In genomic region chr1:154884868-154885706, GRCh38 we compare ENCODE assay signal across 1 cellular context.
TF ChIP-seq lines count a peak whose summit lies in the region.

No MANE protein-coding gene starts in this region.

TF ChIP-seq in HepG2, 621 proteins besides CTCF, POLR2A, EP300 and RAD21:
- TF ChIP-seq FOXO4 (CRISPR knock-in tag; conservative IDR thresholded peaks at IDR 0.05) (0 out of 2 replicates have a peak, but pooled peaks have one; percentile 21), ZSCAN29 (CRISPR knock-in tag; conservative IDR thresholded peaks at IDR 0.05) (no peak), ZNF577 (CRISPR knock-in tag; IDR thresholded peaks at IDR 0.05; ENCODE audit: borderline replicate concordance, low read depth) (no peak), NR2F6 (IDR thresholded peaks at IDR 0.05) (no peak), NR2F6 (CRISPR knock-in tag; IDR thresholded peaks at IDR 0.05) (peak; percentile 59; the same call in 1 of the 2 replicates), ZNF501 (CRISPR knock-in tag; IDR thresholded peaks at IDR 0.05) (no peak), ZNF772 (CRISPR knock-in tag; IDR thresholded peaks at IDR 0.05) (no peak), FOXJ3 (CRISPR knock-in tag; IDR thresholded peaks at IDR 0.05; ENCODE audit: borderline replicate concordance) (peak; percentile 45; the same call in 1 of the 2 replicates), DPF2 (CRISPR knock-in tag; IDR thresholded peaks at IDR 0.05; ENCODE audit: borderline replicate concordance, low read depth) (no peak), ZNF557 (CRISPR knock-in tag; IDR thresholded peaks at IDR 0.05) (no peak), LCORL (IDR thresholded peaks at IDR 0.05) (no peak), LCORL (CRISPR knock-in tag; IDR thresholded peaks at IDR 0.05) (peak; percentile 22; the same call in 1 of the 2 replicates), FOXP1 (IDR thresholded peaks at IDR 0.05) (no peak), FOXP1 (CRISPR knock-in tag; IDR thresholded peaks at IDR 0.05) (peak; percentile 68; the same call in 1 of the 2 replicates), ARID5B (CRISPR knock-in tag; IDR thresholded peaks at IDR 0.05) (peak; percentile 33; the same call in 1 of the 2 replicates), PAXIP1 (CRISPR knock-in tag; conservative IDR thresholded peaks at IDR 0.05) (peak; percentile 73), ZNF629 (CRISPR knock-in tag; conservative IDR thresholded peaks at IDR 0.05) (no peak), FOXA3 (CRISPR knock-in tag; IDR thresholded peaks at IDR 0.05) (peak; percentile 23; the same call in 1 of the 2 replicates), MIER3 (CRISPR knock-in tag; IDR thresholded peaks at IDR 0.05; ENCODE audit: borderline replicate concordance) (0 out of 2 replicates have a peak, but pooled peaks have one; percentile 7), HNF4A (CRISPR knock-in tag; IDR thresholded peaks at IDR 0.05) (peak; percentile 35), SOX13 (IDR thresholded peaks at IDR 0.05) (no peak), SOX13 (CRISPR knock-in tag; conservative IDR thresholded peaks at IDR 0.05 in 1 of 2, IDR thresholded peaks at IDR 0.05 in 1 of 2) (peak in 1 of 2 experiments; percentile 31; a peak in 1 of 4 replicates), MED1 (CRISPR knock-in tag; IDR thresholded peaks at IDR 0.05) (peak; percentile 18; the same call in 1 of the 2 replicates), HCFC1 (IDR thresholded peaks at IDR 0.05; ENCODE audit: low read depth, low read length) (no peak), HIC2 (CRISPR knock-in tag; IDR thresholded peaks at IDR 0.05; ENCODE audit: low read depth) (no peak), RARA (CRISPR knock-in tag; IDR thresholded peaks at IDR 0.05) (0 out of 2 replicates have a peak, but pooled peaks have one; percentile 36), SMARCE1 (IDR thresholded peaks at IDR 0.05; ENCODE audit: borderline replicate concordance) (no peak), SP1 (IDR thresholded peaks at IDR 0.05) (no peak), SP1 (CRISPR knock-in tag; IDR thresholded peaks at IDR 0.05) (no peak), BCL6 (CRISPR knock-in tag; IDR thresholded peaks at IDR 0.05) (0 out of 2 replicates have a peak, but pooled peaks have one; percentile 16), HNRNPH1 (optimal IDR thresholded peaks at IDR 0.05; ENCODE audit: low read depth, low read length) (no peak), BRCA1 (CRISPR knock-in tag; IDR thresholded peaks at IDR 0.05) (no peak), ZNF710 (CRISPR knock-in tag; IDR thresholded peaks at IDR 0.05; ENCODE audit: borderline replicate concordance) (no peak)
- TF ChIP-seq, protein P1, sequence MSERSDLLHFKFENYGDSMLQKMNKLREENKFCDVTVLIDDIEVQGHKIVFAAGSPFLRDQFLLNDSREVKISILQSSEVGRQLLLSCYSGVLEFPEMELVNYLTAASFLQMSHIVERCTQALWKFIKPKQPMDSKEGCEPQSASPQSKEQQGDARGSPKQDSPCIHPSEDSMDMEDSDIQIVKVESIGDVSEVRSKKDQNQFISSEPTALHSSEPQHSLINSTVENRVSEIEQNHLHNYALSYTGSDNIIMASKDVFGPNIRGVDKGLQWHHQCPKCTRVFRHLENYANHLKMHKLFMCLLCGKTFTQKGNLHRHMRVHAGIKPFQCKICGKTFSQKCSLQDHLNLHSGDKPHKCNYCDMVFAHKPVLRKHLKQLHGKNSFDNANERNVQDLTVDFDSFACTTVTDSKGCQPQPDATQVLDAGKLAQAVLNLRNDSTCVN (CRISPR knock-in tag; IDR thresholded peaks at IDR 0.05; ENCODE audit: borderline replicate concordance), result peak; percentile 58; the same call in 1 of the 2 replicates
